In genomic region chr1:53390736-53391135, GRCh38 we compare ENCODE assay signal across 13 cellular contexts.
"Had no signal": no experiment of that assay in that cellular context is flagged by ENCODE, and none has a peak within 500 bp of the region (broad histone marks: within the 10 kb centered on the region; RNA-seq: fewer than 3 reads in every experiment).

No MANE protein-coding gene starts in this region.

- H3K27me3 ChIP-seq: vagina had no signal

- H3K27ac ChIP-seq: dorsolateral prefrontal cortex, gastrocnemius medialis, heart left ventricle, tibial nerve, vagina had no signal

- H3K9me3 ChIP-seq: gastrocnemius medialis, vagina had no signal

- H3K4me3 ChIP-seq: dorsolateral prefrontal cortex, gastrocnemius medialis, heart left ventricle, tibial nerve, vagina had no signal

- DNase-seq: activated CD4-positive, alpha-beta T cell treated with anti-CD3 and anti-CD28 coated beads, Interleukin-2, amount 50 U/mL, for 1 hour; activated CD4-positive, CD25-positive, alpha-beta regulatory T cell; activated CD8-positive, alpha-beta memory T cell treated with anti-CD3 and anti-CD28 coated beads for 24 hours; erythroblast; immature natural killer cell; stimulated activated CD4-positive, alpha-beta T cell treated with anti-CD3 and anti-CD28 coated beads, Interleukin-12 subunit alpha, Interleukin-12 subunit beta, amount 100 ng/mL, for 4 hours; stimulated activated CD4-positive, alpha-beta T cell treated with anti-CD3 and anti-CD28 coated beads, Interleukin-2, amount 100 ng/mL, for 24 hours; T-helper 2 cell had no signal

- H3K4me1 ChIP-seq: gastrocnemius medialis, tibial nerve, vagina had no signal

- H3K36me3 ChIP-seq: gastrocnemius medialis, heart left ventricle, tibial nerve, vagina had no signal
